26 cellular contexts compared by ENCODE assay signal in the genomic region with DNA sequence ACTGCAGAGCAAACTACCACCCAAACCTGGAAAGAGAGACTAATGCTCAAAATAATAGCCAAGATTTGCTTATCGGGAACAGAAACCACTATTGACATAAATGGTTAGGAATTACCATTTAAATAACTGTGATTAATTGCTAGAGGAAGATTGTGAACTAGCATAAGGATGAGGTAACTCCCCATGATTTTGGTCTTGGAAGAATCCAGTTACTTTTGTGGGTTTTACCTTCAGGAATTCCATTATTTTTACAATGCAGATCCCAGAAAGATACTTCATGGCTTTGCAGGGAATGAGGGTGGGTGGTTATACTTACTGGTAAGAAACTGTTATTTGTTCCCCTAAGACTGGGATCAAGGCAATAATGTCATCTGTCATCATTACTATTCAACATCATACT.
A peak's percentile ranks its signal among the peaks of the same experiment; 100 is the strongest.
DNase-seq lines count a peak whose midpoint lies in the region; ATAC-seq, FAIRE-seq and TF ChIP-seq lines count a peak whose summit lies in the region.
"Had no signal": no experiment of that assay in that cellular context is flagged by ENCODE, and none has a peak within 500 bp of the region (broad histone marks: within the 10 kb centered on the region; RNA-seq: fewer than 3 reads in every experiment).

No MANE protein-coding gene starts in this region.

- H3K56ac ChIP-seq in H1 (replicated peaks; ENCODE audit: insufficient read length, low read depth, low read length): no peak overlapping the region

- TF ChIP-seq EP300 in H1 (IDR thresholded peaks at IDR 0.05; ENCODE audit: borderline replicate concordance in 1 of 2, low read depth in 2 of 2, low read length in 2 of 2): no peak

- no peaks in the 10 kb centered on the region for H3K36me3 Mint-ChIP-seq in astrocyte (ENCODE audit: low read depth, unreplicated experiment)
- H3K36me3 Mint-ChIP-seq: CD14-positive monocyte; CD4-positive, alpha-beta memory T cell; CD4-positive, CD25-positive, alpha-beta regulatory T cell; CD8-positive, alpha-beta memory T cell had no signal

- no peak overlapping the region for H3K14ac ChIP-seq in H1 (ENCODE audit: insufficient read length)

- H4K91ac ChIP-seq in H1 (replicated peaks; ENCODE audit: insufficient read length, low read length): no peak overlapping the region

- no peaks in the 10 kb centered on the region for H3K79me1 ChIP-seq in H1 (ENCODE audit: low read depth, low read length)

- no peak overlapping the region for H3K27ac Mint-ChIP-seq in astrocyte (ENCODE audit: unreplicated experiment)
- H3K27ac Mint-ChIP-seq: CD14-positive monocyte; CD4-positive, alpha-beta memory T cell; CD4-positive, CD25-positive, alpha-beta regulatory T cell; CD8-positive, alpha-beta memory T cell had no signal

- no peak for FAIRE-seq in astrocyte (lab: Jason Lieb, UNC)
- FAIRE-seq in H1 (lab: Jason Lieb, UNC): no peak
- FAIRE-seq: GM12878, GM12892, GM18507, GM19239 had no signal

- no peaks in the 10 kb centered on the region for H3K27me3 Mint-ChIP-seq in astrocyte (ENCODE audit: low read depth, unreplicated experiment)
- H3K27me3 Mint-ChIP-seq: CD4-positive, alpha-beta memory T cell; CD4-positive, CD25-positive, alpha-beta regulatory T cell; CD8-positive, alpha-beta memory T cell had no signal

- intact Hi-C loops in uterus (cut with DNase I; ENCODE audit: low total_unique reads): no loop called here

- H3K36me3 ChIP-seq in astrocyte (ENCODE audit: insufficient read depth, low read length): no peaks in the 10 kb centered on the region
- no peaks in the 10 kb centered on the region for H3K36me3 ChIP-seq in H1 (ENCODE audit: control insufficient read depth in 2 of 4, insufficient read depth in 4 of 4, low read length in 3 of 4)
- H3K36me3 ChIP-seq in uterus: no peaks in the 10 kb centered on the region
- H3K36me3 ChIP-seq in osteoblast (ENCODE audit: insufficient read depth, low read length): no peaks in the 10 kb centered on the region
- H3K36me3 ChIP-seq: BE2C, BLaER1 had no signal

- no peak for ATAC-seq in GM21381 (IDR thresholded peaks at IDR 0.05; ENCODE audit: unreplicated experiment)
- ATAC-seq: GM12878 had no signal

- H3K4me1 ChIP-seq in astrocyte (ENCODE audit: insufficient read depth, low read length): no peaks in the 10 kb centered on the region
- H3K4me1 ChIP-seq in H1 (replicated peaks in 1 of 4; ENCODE audit: control insufficient read depth in 3 of 4, insufficient read depth in 4 of 4, low read length in 3 of 4): no peaks in the 10 kb centered on the region
- H3K4me1 ChIP-seq in uterus: no peaks in the 10 kb centered on the region
- no peaks in the 10 kb centered on the region for H3K4me1 ChIP-seq in osteoblast (ENCODE audit: insufficient read depth, low read length)
- H3K4me1 ChIP-seq: BE2C, BLaER1 had no signal

- no peak overlapping the region for H2BK12ac ChIP-seq in H1 (ENCODE audit: low read depth, low read length)

- no peak overlapping the region for H3K18ac ChIP-seq in H1 (ENCODE audit: extremely low read depth, low read length)

- no peak overlapping the region for H3K4me3 Mint-ChIP-seq in astrocyte (ENCODE audit: unreplicated experiment)
- H3K4me3 Mint-ChIP-seq: CD14-positive monocyte; CD4-positive, alpha-beta memory T cell; CD4-positive, CD25-positive, alpha-beta regulatory T cell; CD8-positive, alpha-beta memory T cell had no signal

- H4K8ac ChIP-seq in H1 (ENCODE audit: extremely low read depth, insufficient read depth, low read length): no peak overlapping the region

- H3K4me2 ChIP-seq in astrocyte (ENCODE audit: low read length) (no peak overlapping the region), H1 (ENCODE audit: insufficient read depth in 1 of 2, low read depth in 2 of 2, low read length in 2 of 2) (no peak overlapping the region), osteoblast (ENCODE audit: insufficient read depth, low read length) (no peak overlapping the region)
- H3K4me2 ChIP-seq: BLaER1 had no signal

- peak; percentile 56 for DNase-seq in astrocyte (ENCODE audit: low read depth)
- DNase-seq in H1 (ENCODE audit: low read depth in 1 of 2, low spot score in 2 of 2): no peak
- DNase-seq in uterus: no peak
- DNase-seq in osteoblast (ENCODE audit: insufficient read length, low spot score, missing footprints): no peak
- DNase-seq: 8988T; ACHN; BE2C; C1 segment of cervical spinal cord; CD4-positive, alpha-beta memory T cell; CD4-positive, CD25-positive, alpha-beta regulatory T cell; CD8-positive, alpha-beta memory T cell; COR-L47; DMS 273 treated with DMSO at 0.1 percent for 48 hours; DMS153; DMS53; DMS79; DND-41; EL; GDM1 had no signal

- H2BK120ac ChIP-seq in H1 (replicated peaks; ENCODE audit: low read depth, low read length): no peak overlapping the region

- H3K9ac ChIP-seq in astrocyte (ENCODE audit: low read length) (no peak overlapping the region), H1 (replicated peaks in 1 of 4; ENCODE audit: extremely low read depth in 1 of 4, low read depth in 3 of 4, low read length in 3 of 4) (no peak overlapping the region)
- H3K9ac ChIP-seq: BLaER1 had no signal

- no peak overlapping the region for H2AK5ac ChIP-seq in H1 (ENCODE audit: low read depth, low read length)

- H3K4me3 ChIP-seq in astrocyte (ENCODE audit: insufficient read depth, low read depth, low read length) (no peak overlapping the region), H1 (ENCODE audit: extremely low read depth in 1 of 4, insufficient read depth in 2 of 4, low read depth in 3 of 4, low read length in 4 of 4) (no peak overlapping the region), uterus (no peak overlapping the region), osteoblast (ENCODE audit: insufficient read depth, low read length) (no peak overlapping the region)
- H3K4me3 ChIP-seq: BLaER1, GM12878 had no signal

- H3K4ac ChIP-seq in H1 (replicated peaks; ENCODE audit: insufficient read length, low read depth, low read length): no peak overlapping the region

- H2BK15ac ChIP-seq in H1 (ENCODE audit: low read length): no peak overlapping the region

- H4K5ac ChIP-seq in H1 (ENCODE audit: insufficient read length, low read depth, low read length): no peak overlapping the region

- no peak for TF ChIP-seq CTCF in astrocyte (IDR thresholded peaks at IDR 0.05; ENCODE audit: insufficient read depth, low read depth, low read length)
- no peak for TF ChIP-seq CTCF in H1 (IDR thresholded peaks at IDR 0.05; ENCODE audit: control extremely low read depth in 1 of 3, insufficient read depth in 1 of 3, low read depth in 1 of 3, low read length in 3 of 3)
- no peak for TF ChIP-seq CTCF in uterus (IDR thresholded peaks at IDR 0.05)
- no peak for TF ChIP-seq CTCF in osteoblast (IDR thresholded peaks at IDR 0.05; ENCODE audit: extremely low read depth, low read depth, low read length)

- no peak overlapping the region for H3K23ac ChIP-seq in H1 (ENCODE audit: insufficient read length)

- no peak overlapping the region for H2BK20ac ChIP-seq in H1 (ENCODE audit: low read length)

- POLR2A ChIA-PET in H1 (lab: Charles Lee; ENCODE audit: partially characterized antibody): no interaction called here

- H4K20me1 ChIP-seq in astrocyte (ENCODE audit: insufficient read depth, low read length): no peaks in the 10 kb centered on the region
- no peaks in the 10 kb centered on the region for H4K20me1 ChIP-seq in H1 (replicated peaks in 1 of 2; ENCODE audit: control insufficient read depth in 1 of 2, insufficient read depth in 2 of 2, low read length in 2 of 2)
- no peaks in the 10 kb centered on the region for H4K20me1 ChIP-seq in osteoblast (ENCODE audit: insufficient read depth, low read length)
- H4K20me1 ChIP-seq: BLaER1 had no signal

- no peaks in the 10 kb centered on the region for H3K23me2 ChIP-seq in H1 (ENCODE audit: low read depth, low read length)

- H2AFZ ChIP-seq in astrocyte (ENCODE audit: low read depth, low read length) (no peak overlapping the region), H1 (ENCODE audit: low read length) (peak overlapping the region; percentile 21; the same call in 1 of the 2 replicates), osteoblast (ENCODE audit: low read length) (no peak overlapping the region)

- H2BK5ac ChIP-seq in H1 (ENCODE audit: low read depth, low read length): no peak overlapping the region

- CTCF ChIA-PET in H1 (lab: Charles Lee; ENCODE audit: partially characterized antibody): interaction anchor here (1.4 kb wide), 1 partner anchor 8 kb away, joined by 3 read pairs; no protein-coding TSS in a partner anchor

- no peak overlapping the region for H3K27ac ChIP-seq in astrocyte (ENCODE audit: low read depth, low read length)
- H3K27ac ChIP-seq in H1 (ENCODE audit: low read depth, low read length): no peak overlapping the region
- no peak overlapping the region for H3K27ac ChIP-seq in uterus
- H3K27ac ChIP-seq in osteoblast (ENCODE audit: low read depth, low read length): no peak overlapping the region
- H3K27ac ChIP-seq: BLaER1 had no signal

- no peak for TF ChIP-seq RAD21 in H1 (IDR thresholded peaks at IDR 0.05 in 1 of 2, conservative IDR thresholded peaks at IDR 0.05 in 1 of 2; ENCODE audit: low read depth in 2 of 2, low read length in 2 of 2)

- peaks cover 3% of the 10 kb centered on the region for H3K4me1 Mint-ChIP-seq in astrocyte (ENCODE audit: low read depth, unreplicated experiment)
- H3K4me1 Mint-ChIP-seq: CD14-positive monocyte; CD4-positive, alpha-beta memory T cell; CD4-positive, CD25-positive, alpha-beta regulatory T cell; CD8-positive, alpha-beta memory T cell had no signal

- TF ChIP-seq POLR2A in H1 (IDR thresholded peaks at IDR 0.05; ENCODE audit: control extremely low read depth in 1 of 2, low read depth in 2 of 2, low read length in 2 of 2) (no peak), uterus (IDR thresholded peaks at IDR 0.05) (no peak)

- 100% methylated on average over 1 of the region's 1 CpG; no CpG with 5 or more reads in 1 of the 2 experiments for WGBS in H1 (ENCODE audit: extremely low coverage in 1 of 2, insufficient coverage in 1 of 2, insufficient read length in 1 of 2, insufficient replicate concordance in 2 of 2, low coverage in 1 of 2, low lambda C conversion rate in 2 of 2, missing lambda C conversion rate in 1 of 2), 2 experiments

- H3K27me3 ChIP-seq in astrocyte (ENCODE audit: insufficient read depth, low read length) (no peaks in the 10 kb centered on the region), H1 (replicated peaks in 1 of 4; ENCODE audit: control insufficient read depth in 3 of 4, extremely low read depth in 1 of 4, insufficient read depth in 3 of 4, low read length in 3 of 4) (no peaks in the 10 kb centered on the region), uterus (no peaks in the 10 kb centered on the region), osteoblast (ENCODE audit: insufficient read depth, low read length) (no peaks in the 10 kb centered on the region)
- H3K27me3 ChIP-seq: BE2C, BLaER1 had no signal

- no peaks in the 10 kb centered on the region for H3K9me3 Mint-ChIP-seq in astrocyte (ENCODE audit: unreplicated experiment)

- H3K9me3 ChIP-seq in astrocyte (ENCODE audit: insufficient read depth, low read depth, low read length) (no peaks in the 10 kb centered on the region), H1 (ENCODE audit: insufficient read depth in 2 of 2, low read depth in 1 of 2, low read length in 1 of 2) (no peaks in the 10 kb centered on the region), uterus (no peaks in the 10 kb centered on the region), osteoblast (ENCODE audit: low read depth, low read length) (no peaks in the 10 kb centered on the region)
- H3K9me3 ChIP-seq: BE2C, BLaER1 had no signal

- H3K79me2 ChIP-seq in astrocyte (ENCODE audit: insufficient read depth, low read length) (no peaks in the 10 kb centered on the region), H1 (ENCODE audit: control insufficient read depth in 1 of 2, insufficient read depth in 2 of 2, low read length in 2 of 2) (no peaks in the 10 kb centered on the region), osteoblast (ENCODE audit: insufficient read depth, low read length) (no peaks in the 10 kb centered on the region)
